In genomic region chr7:14432936-14433335, GRCh38 we compare ENCODE assay signal across 13 cellular contexts.
"Had no signal": no experiment of that assay in that cellular context is flagged by ENCODE, and none has a peak within 500 bp of the region (broad histone marks: within the 10 kb centered on the region; RNA-seq: fewer than 3 reads in every experiment).

No MANE protein-coding gene starts in this region.

- FAIRE-seq: kidney, pancreas had no signal

- H3K9me3 ChIP-seq: gastrocnemius medialis, pancreas, thyroid gland had no signal

- DNase-seq: activated naive CD4-positive, alpha-beta T cell; activated naive CD8-positive, alpha-beta T cell treated with anti-CD3 and anti-CD28 coated beads, Interleukin-2, amount 10 ng/mL, durations not matched to agents 7 days and 5 days; aorta; cerebellar nuclear complex; gastrocnemius medialis; heart right ventricle; kidney; left ventricle myocardium superior; pancreas; stimulated activated CD4-positive, alpha-beta T cell treated with anti-CD3 and anti-CD28 coated beads, Interleukin-2, amount 100 ng/mL, for 48 hours; thyroid gland had no signal

- H3K4me3 ChIP-seq: gastrocnemius medialis, heart right ventricle, pancreas, thyroid gland had no signal

- H3K27me3 ChIP-seq: gastrocnemius medialis, heart right ventricle, pancreas, thyroid gland had no signal

- H3K27ac ChIP-seq: gastrocnemius medialis, heart right ventricle, pancreas, thyroid gland had no signal

- H3K4me1 ChIP-seq: gastrocnemius medialis, heart right ventricle, pancreas, thyroid gland had no signal

- H3K36me3 ChIP-seq: gastrocnemius medialis, heart right ventricle, pancreas, thyroid gland had no signal

- ATAC-seq: activated CD4-positive, CD25-positive, alpha-beta regulatory T cell treated with anti-CD3 and anti-CD28 coated beads, Interleukin-2, amount 50 U/mL, for 24 hours; gastrocnemius medialis; heart right ventricle; left ventricle myocardium superior; pancreas; stimulated activated memory B cell treated with anti-CD40 and anti-IgM and Interleukin-4, amounts not matched to agents 10 μg/mL and 1 μg/mL and 100 μg/mL, for 72 hours had no signal
